Comparison of ENCODE assay signal across 21 cellular contexts in genomic region chr12:5203274-5203673, GRCh38.
DNase-seq lines count a peak whose midpoint lies in the region; ATAC-seq, FAIRE-seq and TF ChIP-seq lines count a peak whose summit lies in the region.
"Had no signal": no experiment of that assay in that cellular context is flagged by ENCODE, and none has a peak within 500 bp of the region (broad histone marks: within the 10 kb centered on the region; RNA-seq: fewer than 3 reads in every experiment).

No MANE protein-coding gene starts in this region.

- H3K9ac ChIP-seq in neural cell (ENCODE audit: low read length), result no peak overlapping the region

- H3F3A ChIP-seq in neural cell (ENCODE audit: insufficient read depth, low read length, poor library complexity, severe bottlenecking), result no peaks in the 10 kb centered on the region

- H4K20me1 ChIP-seq in neural cell (ENCODE audit: insufficient read depth), result no peaks in the 10 kb centered on the region

- peaks cover 0 to 6% (median 0%) of the 10 kb centered on the region in 5 donors for H3K9me3 Mint-ChIP-seq in CD8-positive, alpha-beta memory T cell

- no peaks in the 10 kb centered on the region for H3K4me1 ChIP-seq in small intestine (ENCODE audit: control insufficient read depth in 2 of 2, insufficient read depth in 1 of 2, low read depth in 1 of 2, low read length in 1 of 2)
- no peaks in the 10 kb centered on the region for H3K4me1 ChIP-seq in CD8-positive, alpha-beta memory T cell (ENCODE audit: insufficient read depth, low read length)
- H3K4me1 ChIP-seq: BE2C, HAP-1 had no signal

- H3K4me1 Mint-ChIP-seq in CD8-positive, alpha-beta memory T cell, result no peaks in the 10 kb centered on the region
- H3K4me1 Mint-ChIP-seq: CD4-positive, CD25-positive, alpha-beta regulatory T cell had no signal

- no peaks in the 10 kb centered on the region for H3K79me2 ChIP-seq in neural cell (replicated peaks; ENCODE audit: insufficient read depth, low read length)

- WGBS in small intestine, 3 donors, result 0% methylated on average over 1 of the region's 1 CpG

- TF ChIP-seq CTCF in WERI-Rb-1 (IDR thresholded peaks at IDR 0.05; ENCODE audit: low read depth, low read length) (no peak), neural cell (IDR thresholded peaks at IDR 0.05; ENCODE audit: poor library complexity, severe bottlenecking) (no peak)

- FAIRE-seq in small intestine (lab: Jason Lieb, UNC), result no peak
- FAIRE-seq: A204.1, GM12878, GM19239 had no signal

- H3K27ac ChIP-seq in WERI-Rb-1 (peak overlapping the region; percentile 19), neural cell (ENCODE audit: low read length) (peak overlapping the region; percentile 90), small intestine (ENCODE audit: low read depth in 1 of 2, low read length in 1 of 2) (no peak overlapping the region)
- no peak overlapping the region for H3K27ac ChIP-seq in CD8-positive, alpha-beta memory T cell (ENCODE audit: low read depth, low read length)

- no peaks in the 10 kb centered on the region for H3K9me3 ChIP-seq in WERI-Rb-1 (ENCODE audit: severe bottlenecking)
- H3K9me3 ChIP-seq in neural cell (ENCODE audit: low read length), result no peaks in the 10 kb centered on the region
- H3K9me3 ChIP-seq in small intestine (ENCODE audit: control insufficient read depth, low read depth), result no peaks in the 10 kb centered on the region
- H3K9me3 ChIP-seq in CD8-positive, alpha-beta memory T cell (ENCODE audit: low read length), result no peaks in the 10 kb centered on the region
- H3K9me3 ChIP-seq: BE2C, HAP-1 had no signal

- no peak overlapping the region for H3K4me2 ChIP-seq in neural cell (ENCODE audit: low read length)

- TF ChIP-seq EP300 in neural cell (conservative IDR thresholded peaks at IDR 0.05; ENCODE audit: poor library complexity, severe bottlenecking), result no peak

- POLR2A ChIA-PET in CD8-positive, alpha-beta memory T cell (lab: Charles Lee), result no interaction called here

- DNase-seq in HuH-7 (ENCODE audit: low spot score), result peak; percentile 65
- no peak for DNase-seq in WERI-Rb-1
- peak; percentile 66 for DNase-seq in small intestine
- no peak for DNase-seq in OCI-M1 (lab: John Stamatoyannopoulos, UW)
- no peak for DNase-seq in CD8-positive, alpha-beta memory T cell
- DNase-seq: ACHN; BE2C; C1 segment of cervical spinal cord; CD4-positive, CD25-positive, alpha-beta regulatory T cell; DMS 273 treated with DMSO at 0.1 percent for 48 hours; DMS53; DND-41; EL; KBM-7 had no signal

- no peak overlapping the region for H2AFZ ChIP-seq in neural cell (ENCODE audit: low read depth, low read length)

- CTCF ChIA-PET in CD8-positive, alpha-beta memory T cell (lab: Charles Lee), result no interaction called here

- H3K4me3 Mint-ChIP-seq in CD8-positive, alpha-beta memory T cell, result no peak overlapping the region
- H3K4me3 Mint-ChIP-seq: CD4-positive, CD25-positive, alpha-beta regulatory T cell had no signal

- H3K27me3 Mint-ChIP-seq in CD8-positive, alpha-beta memory T cell, result peaks cover 7 to 26% of the 10 kb centered on the region in 2 donors

- no peak for TF ChIP-seq RAD21 in neural cell (conservative IDR thresholded peaks at IDR 0.05)

- no peak overlapping the region for H3K4me3 ChIP-seq in WERI-Rb-1 (ENCODE audit: low read depth, low read length)
- no peak overlapping the region for H3K4me3 ChIP-seq in neural cell (ENCODE audit: low read length)
- no peak overlapping the region for H3K4me3 ChIP-seq in small intestine (ENCODE audit: low read depth in 1 of 2, low read length in 2 of 2)
- H3K4me3 ChIP-seq in CD8-positive, alpha-beta memory T cell (ENCODE audit: low read length), result no peak overlapping the region
- H3K4me3 ChIP-seq: GM12878, HAP-1 had no signal

- no peaks in the 10 kb centered on the region for H3K27me3 ChIP-seq in WERI-Rb-1 (ENCODE audit: insufficient read depth, low read depth, severe bottlenecking)
- no peaks in the 10 kb centered on the region for H3K27me3 ChIP-seq in neural cell (ENCODE audit: insufficient read depth, low read depth, low read length)
- no peaks in the 10 kb centered on the region for H3K27me3 ChIP-seq in small intestine (ENCODE audit: control insufficient read depth in 2 of 2, insufficient read depth in 2 of 2, low read length in 2 of 2)
- H3K27me3 ChIP-seq in CD8-positive, alpha-beta memory T cell (ENCODE audit: insufficient read depth, low read length, poor library complexity, severe bottlenecking), result no peaks in the 10 kb centered on the region
- H3K27me3 ChIP-seq: BE2C had no signal

- no peak overlapping the region for H3K27ac Mint-ChIP-seq in CD8-positive, alpha-beta memory T cell
- H3K27ac Mint-ChIP-seq: CD4-positive, CD25-positive, alpha-beta regulatory T cell; IgD-negative memory B cell had no signal

- no peaks in the 10 kb centered on the region for H3K36me3 Mint-ChIP-seq in CD8-positive, alpha-beta memory T cell
- H3K36me3 Mint-ChIP-seq: CD4-positive, CD25-positive, alpha-beta regulatory T cell; IgD-negative memory B cell had no signal

- H3K9me2 ChIP-seq in neural cell (ENCODE audit: insufficient read depth, low read length), result no peaks in the 10 kb centered on the region

- ATAC-seq in HG03378 (IDR thresholded peaks at IDR 0.05; ENCODE audit: unreplicated experiment), result no peak
- ATAC-seq: GM12878 had no signal

- H3K36me3 ChIP-seq in WERI-Rb-1 (no peaks in the 10 kb centered on the region), neural cell (ENCODE audit: insufficient read depth, low read length) (no peaks in the 10 kb centered on the region), small intestine (ENCODE audit: control insufficient read depth in 2 of 2, insufficient read depth in 2 of 2, low read length in 2 of 2) (no peaks in the 10 kb centered on the region)
- H3K36me3 ChIP-seq in CD8-positive, alpha-beta memory T cell (ENCODE audit: insufficient read depth, low read length), result no peaks in the 10 kb centered on the region
- H3K36me3 ChIP-seq: BE2C, HAP-1 had no signal

TF ChIP-seq in neural cell, 6 proteins besides CTCF, POLR2A, EP300 and RAD21:
- no peak for TF ChIP-seq POLR2AphosphoS5 (IDR thresholded peaks at IDR 0.05)
- TF ChIP-seq SMC3 (conservative IDR thresholded peaks at IDR 0.05; ENCODE audit: poor library complexity), result no peak
- TF ChIP-seq TAF1 (IDR thresholded peaks at IDR 0.05; ENCODE audit: low read depth), result no peak
- no peak for TF ChIP-seq MXI1 (conservative IDR thresholded peaks at IDR 0.05; ENCODE audit: poor library complexity, severe bottlenecking)
- no peak for TF ChIP-seq REST (IDR thresholded peaks at IDR 0.05; ENCODE audit: borderline replicate concordance)
- no peak for TF ChIP-seq EZH2 (IDR thresholded peaks at IDR 0.05; ENCODE audit: borderline replicate concordance, insufficient read depth, low read length, poor library complexity, severe bottlenecking)

Comparison
In these comparisons a context has a peak if more than half of its experiments do, and no peak if none do; other contexts are left out.
1. DNase-seq: peak in HuH-7 (single experiment) and small intestine (single experiment); none in WERI-Rb-1 (single experiment), OCI-M1 (single experiment) and CD8-positive, alpha-beta memory T cell (0 of 5).
2. H3K27ac ChIP-seq: peak in WERI-Rb-1 (single experiment) and neural cell (single experiment); none in small intestine (0 of 2) and CD8-positive, alpha-beta memory T cell (single experiment).